In genomic region chr1:25487628-25488027, GRCh38 we compare ENCODE assay signal across 9 cellular contexts. TPM values are rescaled to one million over a fixed set of nuclear protein-coding genes. Genes with fewer than 3 reads are reported as not detected.
DNase-seq lines count a peak whose midpoint lies in the region; TF ChIP-seq lines count a peak whose summit lies in the region.
"Had no signal": no experiment of that assay in that cellular context is flagged by ENCODE, and none has a peak within 500 bp of the region (broad histone marks: within the 10 kb centered on the region; RNA-seq: fewer than 3 reads in every experiment).

No MANE protein-coding gene starts in this region.

- no peak overlapping the region for H3K14ac ChIP-seq in neuronal stem cell (ENCODE audit: low read length)

- POLR2A ChIA-PET in GM10248 (lab: Yijun Ruan, JAX): no interaction called here

- H2AK5ac ChIP-seq in neuronal stem cell (ENCODE audit: low read depth, low read length): no peak overlapping the region

- no peaks in the 10 kb centered on the region for H3K27me3 Mint-ChIP-seq in progenitor cell of endocrine pancreas

- H3K27me3 ChIP-seq in OCI-LY1 (ENCODE audit: insufficient read depth, low read length): no peaks in the 10 kb centered on the region
- no peaks in the 10 kb centered on the region for H3K27me3 ChIP-seq in mammary epithelial cell (ENCODE audit: insufficient read depth, low read length)
- no peaks in the 10 kb centered on the region for H3K27me3 ChIP-seq in neuronal stem cell (ENCODE audit: control insufficient read depth in 3 of 3, insufficient read depth in 3 of 3, low read depth in 1 of 3, low read length in 3 of 3)
- H3K27me3 ChIP-seq in vagina: no peaks in the 10 kb centered on the region

- no peak overlapping the region for H2BK15ac ChIP-seq in neuronal stem cell (ENCODE audit: low read length)

- peaks cover 15% of the 10 kb centered on the region for H3K36me3 Mint-ChIP-seq in progenitor cell of endocrine pancreas (ENCODE audit: insufficient read depth)

- intact Hi-C loops in mammary epithelial cell (cut with micrococcal nuclease) (no loop called here), vagina (cut with DNase I) (no loop called here)

- H3K27ac Mint-ChIP-seq in progenitor cell of endocrine pancreas: no peak overlapping the region

- H3K4me1 ChIP-seq in OCI-LY1 (ENCODE audit: insufficient read depth, low read length, severe bottlenecking) (peaks cover 14% of the 10 kb centered on the region), mammary epithelial cell (ENCODE audit: insufficient read depth, low read length) (peaks cover under 1% of the 10 kb centered on the region), neuronal stem cell (ENCODE audit: control insufficient read depth in 2 of 2, insufficient read depth in 1 of 2, low read depth in 1 of 2, low read length in 2 of 2) (peaks cover 0 to 2% of the 10 kb centered on the region in 2 donors), vagina (peaks cover 18% of the 10 kb centered on the region)

- H4K20me1 ChIP-seq in OCI-LY1 (ENCODE audit: insufficient read depth, low read length) (no peaks in the 10 kb centered on the region), mammary epithelial cell (ENCODE audit: insufficient read depth, low read length) (no peaks in the 10 kb centered on the region)

- no peaks in the 10 kb centered on the region for H3K9me2 ChIP-seq in OCI-LY1 (ENCODE audit: low read depth, low read length)

- H2AFZ ChIP-seq in OCI-LY1 (ENCODE audit: low read length): no peak overlapping the region
- no peak overlapping the region for H2AFZ ChIP-seq in mammary epithelial cell (ENCODE audit: low read depth, low read length)
- no peak overlapping the region for H2AFZ ChIP-seq in neuronal stem cell (ENCODE audit: low read length)

- H3K36me3 ChIP-seq in OCI-LY1 (ENCODE audit: insufficient read depth, low read length): peaks cover 63% of the 10 kb centered on the region; the same call in 1 of the 2 replicates
- peaks cover 2% of the 10 kb centered on the region for H3K36me3 ChIP-seq in mammary epithelial cell (ENCODE audit: insufficient read depth, low read length)
- H3K36me3 ChIP-seq in neuronal stem cell (replicated peaks in 1 of 2; ENCODE audit: control insufficient read depth in 2 of 2, insufficient read depth in 2 of 2, low read length in 2 of 2): peaks cover 14 to 82% of the 10 kb centered on the region in 2 donors
- H3K36me3 ChIP-seq in vagina: peaks cover 0 to 36% of the 10 kb centered on the region in 2 donors

- no peak overlapping the region for H3K4ac ChIP-seq in neuronal stem cell (ENCODE audit: low read length)

- H3K4me3 ChIP-seq in OCI-LY1 (ENCODE audit: low read depth, low read length, poor library complexity, severe bottlenecking): no peak overlapping the region
- H3K4me3 ChIP-seq in mammary epithelial cell (replicated peaks in 1 of 3; ENCODE audit: insufficient read depth in 1 of 3, low read depth in 2 of 3, low read length in 3 of 3): no peak overlapping the region
- no peak overlapping the region for H3K4me3 ChIP-seq in neuronal stem cell (ENCODE audit: low read length in 2 of 2)
- H3K4me3 ChIP-seq in vagina: no peak overlapping the region

- H3K4me2 ChIP-seq in OCI-LY1 (ENCODE audit: low read length) (no peak overlapping the region), mammary epithelial cell (ENCODE audit: insufficient read depth, low read depth, low read length) (no peak overlapping the region), neuronal stem cell (ENCODE audit: insufficient read depth, low read length, poor library complexity, severe bottlenecking) (no peak overlapping the region)

- no peak overlapping the region for H3K23ac ChIP-seq in neuronal stem cell (ENCODE audit: low read depth, low read length, poor library complexity)

- H2BK5ac ChIP-seq in neuronal stem cell (ENCODE audit: low read length): no peak overlapping the region

- no peak overlapping the region for H3K4me3 Mint-ChIP-seq in progenitor cell of endocrine pancreas (ENCODE audit: low read depth)

- no TSS peak for BruUV-seq in mammary epithelial cell (replicated peaks; lab: Mats Ljungman, UMichigan)

- H3K9me3 ChIP-seq in OCI-LY1 (ENCODE audit: low read length): no peaks in the 10 kb centered on the region
- no peaks in the 10 kb centered on the region for H3K9me3 ChIP-seq in mammary epithelial cell (replicated peaks; ENCODE audit: insufficient read depth, low read length)
- H3K9me3 ChIP-seq in neuronal stem cell (replicated peaks in 1 of 2; ENCODE audit: control insufficient read depth in 2 of 2, insufficient read depth in 1 of 2, low read depth in 1 of 2, low read length in 2 of 2): no peaks in the 10 kb centered on the region
- no peaks in the 10 kb centered on the region for H3K9me3 ChIP-seq in vagina

- H3K79me2 ChIP-seq in OCI-LY1 (ENCODE audit: insufficient read depth, low read length) (no peaks in the 10 kb centered on the region), mammary epithelial cell (ENCODE audit: insufficient read depth, low read length) (no peaks in the 10 kb centered on the region)

- in situ Hi-C loops in mammary epithelial cell (cut with MboI; ENCODE audit: low sequenced_read_pairs in 2 of 2): no loop called here

- DNase-seq in GM10248 (ENCODE audit: extremely low spot score) (peak; percentile 31), mammary epithelial cell (no peak), progenitor cell of endocrine pancreas (ENCODE audit: low spot score, unreplicated experiment) (no peak), HCEC 1CT (no peak), neuronal stem cell (ENCODE audit: low spot score) (no peak), vagina (ENCODE audit: extremely low spot score in 2 of 2) (no peak)
- DNase-seq: OCI-M1, retina had no signal

- no peak overlapping the region for H2BK120ac ChIP-seq in neuronal stem cell (ENCODE audit: low read depth, low read length)

- WGBS in mammary epithelial cell (ENCODE audit: low coverage, missing lambda C conversion rate): 100% methylated on average over 2 of the region's 2 CpGs
- no CpG with 5 or more reads among the region's 2 CpGs for WGBS in neuronal stem cell (ENCODE audit: extremely low coverage in 2 of 2, insufficient read length in 2 of 2, insufficient replicate concordance in 1 of 2), 2 donors

- TF ChIP-seq CTCF in GM10248 (IDR thresholded peaks at IDR 0.05; ENCODE audit: control extremely low read depth, extremely low read depth, low read depth, missing control alignments) (peak; percentile 46), OCI-LY1 (IDR thresholded peaks at IDR 0.05; ENCODE audit: low read length) (peak; percentile 79), mammary epithelial cell (conservative IDR thresholded peaks at IDR 0.05 in 1 of 2, IDR thresholded peaks at IDR 0.05 in 1 of 2; ENCODE audit: extremely low read depth in 1 of 2, insufficient read depth in 1 of 2, low read depth in 1 of 2, low read length in 2 of 2) (peak; percentile 37 to 45), progenitor cell of endocrine pancreas (IDR thresholded peaks at IDR 0.05; ENCODE audit: unreplicated experiment) (peak; percentile 48), vagina (IDR thresholded peaks at IDR 0.05) (no peak)

- dilution Hi-C loops in mammary epithelial cell (cut with HindIII; ENCODE audit: low sequenced_read_pairs): no loop called here

- H3K18ac ChIP-seq in neuronal stem cell (ENCODE audit: low read length): no peak overlapping the region

- no peaks in the 10 kb centered on the region for H3K4me1 Mint-ChIP-seq in progenitor cell of endocrine pancreas (ENCODE audit: low read depth)

- no peak overlapping the region for H2BK12ac ChIP-seq in neuronal stem cell (ENCODE audit: low read length)

- no peak overlapping the region for H3K9ac ChIP-seq in OCI-LY1 (ENCODE audit: low read length)
- H3K9ac ChIP-seq in mammary epithelial cell (ENCODE audit: insufficient read depth, low read length): no peak overlapping the region
- H3K9ac ChIP-seq in neuronal stem cell (ENCODE audit: low read depth, low read length, poor library complexity): no peak overlapping the region

- CTCF ChIA-PET in GM10248 (lab: Yijun Ruan, JAX): interaction anchor here (0.7 to 3.7 kb wide), 19 partner anchors 9 to 333 kb away, joined by 3 to 29 read pairs (median 5); no protein-coding TSS in a partner anchor
- CTCF ChIA-PET in mammary epithelial cell (lab: Charles Lee; ENCODE audit: low non-redundant PET): no interaction called here

- H4K91ac ChIP-seq in neuronal stem cell (ENCODE audit: low read depth, low read length, poor library complexity): no peak overlapping the region

- H4K8ac ChIP-seq in neuronal stem cell (ENCODE audit: low read depth, low read length): no peak overlapping the region

- H3K27ac ChIP-seq in OCI-LY1 (ENCODE audit: low read depth, low read length, poor library complexity, severe bottlenecking): no peak overlapping the region
- H3K27ac ChIP-seq in mammary epithelial cell (ENCODE audit: insufficient read depth, low read depth, low read length): no peak overlapping the region
- H3K27ac ChIP-seq in neuronal stem cell (replicated peaks; ENCODE audit: low read length): no peak overlapping the region
- H3K27ac ChIP-seq in vagina: no peak overlapping the region

- no peak for TF ChIP-seq POLR2A in vagina (IDR thresholded peaks at IDR 0.05)

- H3F3A ChIP-seq in OCI-LY1 (ENCODE audit: insufficient read depth, low read length): no peaks in the 10 kb centered on the region

- H3K79me1 ChIP-seq in neuronal stem cell (ENCODE audit: low read depth, low read length): no peaks in the 10 kb centered on the region

- no peaks in the 10 kb centered on the region for H3K9me3 Mint-ChIP-seq in progenitor cell of endocrine pancreas (ENCODE audit: low read depth)

RNA-seq across cellular contexts. Expression of gene LDLRAP1, which starts 55.8 kb away (rescaled TPM):
- total RNA-seq in mammary epithelial cell (10 to 100 TPM; 23.0 to 32.7 TPM), progenitor cell of endocrine pancreas (12.7 and 13.3 TPM in 2 replicates), vagina (22.3 TPM)
- 28.8 TPM for polyA plus RNA-seq in mammary epithelial cell
- polyA minus RNA-seq in mammary epithelial cell: 27.1 TPM
- 5.0 TPM for polyA plus RNA-seq in neuronal stem cell (2013, experiment 1 of 2)
- 5.4 TPM for polyA plus RNA-seq in neuronal stem cell (2013, experiment 2 of 2)

RNA-seq across cellular contexts. Expression of gene MACO1, which starts 56.9 kb away (rescaled TPM):
- total RNA-seq in mammary epithelial cell (10 to 100 TPM; 16.8 to 17.4 TPM), progenitor cell of endocrine pancreas (31.2 and 31.5 TPM in 2 replicates), vagina (13.8 TPM)
- polyA plus RNA-seq in mammary epithelial cell: 8.8 TPM
- 10.4 TPM for polyA minus RNA-seq in mammary epithelial cell
- 14.5 TPM for polyA plus RNA-seq in neuronal stem cell (2013, experiment 1 of 2)
- polyA plus RNA-seq in neuronal stem cell (2013, experiment 2 of 2): 16.1 TPM

Comparison
In these comparisons a context has a peak if more than half of its experiments do, and no peak if none do; other contexts are left out.
1. CTCF ChIP-seq: peak in GM10248 (single experiment), OCI-LY1 (single experiment), mammary epithelial cell (2 of 2) and progenitor cell of endocrine pancreas (single experiment); none in vagina (0 of 3).